8 cellular contexts compared by ENCODE assay signal in genomic region chr3:128804017-128804816, GRCh38.
DNase-seq lines count a peak whose midpoint lies in the region; ATAC-seq and TF ChIP-seq lines count a peak whose summit lies in the region.

No MANE protein-coding gene starts in this region.

- DNase-seq in AG10803 (ENCODE audit: low read depth) (peak; percentile 18), T-helper 22 cell (ENCODE audit: low read depth) (peak; percentile 23), dermis microvascular lymphatic vessel endothelial cell (ENCODE audit: low read depth in 2 of 2) (peak; percentile 61 to 82), nephron progenitor cell (no peak), OCI-M2 (lab: John Stamatoyannopoulos, UW; ENCODE audit: unreplicated experiment) (no peak), Caco-2 (no peak)

- no TSS peak for BruUV-seq in Caco-2 (replicated peaks; lab: Mats Ljungman, UMichigan)

- H3K9me3 ChIP-seq in Caco-2 = no peaks in the 10 kb centered on the region

- H3K27me3 ChIP-seq in Caco-2 (replicated peaks; ENCODE audit: control insufficient read depth, insufficient read depth, low read length) = no peaks in the 10 kb centered on the region

- CTCF ChIA-PET in Caco-2 (lab: Charles Lee) = no interaction called here

- H3K36me3 Mint-ChIP-seq in nephron progenitor cell (ENCODE audit: low read depth) (peaks cover 56% of the 10 kb centered on the region), Caco-2 (ENCODE audit: insufficient read depth, unreplicated experiment) (peaks cover 73% of the 10 kb centered on the region)

- POLR2A ChIA-PET in Caco-2 (lab: Charles Lee) = no interaction called here

- H3K4me1 Mint-ChIP-seq in nephron progenitor cell (peaks cover 34% of the 10 kb centered on the region), Caco-2 (ENCODE audit: low read depth, unreplicated experiment) (no peaks in the 10 kb centered on the region)

- H3K4me3 ChIP-seq in AG10803 (ENCODE audit: low read length) = no peak overlapping the region; the same call in 1 of the 2 replicates
- no peak overlapping the region for H3K4me3 ChIP-seq in Caco-2 (ENCODE audit: low read depth, low read length)

- H3K36me3 ChIP-seq in Caco-2 (ENCODE audit: control insufficient read depth, insufficient read depth, low read length) = peaks cover 2% of the 10 kb centered on the region; the same call in 1 of the 2 replicates

- no peaks in the 10 kb centered on the region for H3K9me3 Mint-ChIP-seq in nephron progenitor cell
- H3K9me3 Mint-ChIP-seq in Caco-2 (ENCODE audit: unreplicated experiment) = no peaks in the 10 kb centered on the region

- H3K4me1 ChIP-seq in Caco-2 = no peaks in the 10 kb centered on the region

- H3K27me3 Mint-ChIP-seq in nephron progenitor cell (ENCODE audit: low read depth, poor library complexity) (no peaks in the 10 kb centered on the region), Caco-2 (ENCODE audit: insufficient read depth, unreplicated experiment) (no peaks in the 10 kb centered on the region)

- TF ChIP-seq CTCF in AG10803 (conservative IDR thresholded peaks at IDR 0.05; ENCODE audit: low read length) = no peak
- TF ChIP-seq CTCF in nephron progenitor cell (IDR thresholded peaks at IDR 0.05) = no peak
- TF ChIP-seq CTCF in Caco-2 (IDR thresholded peaks at IDR 0.05; ENCODE audit: insufficient read depth in 1 of 2, low read depth in 1 of 2, low read length in 1 of 2, severe bottlenecking in 1 of 2, unreplicated experiment in 1 of 2) = no peak

- H3K4me3 Mint-ChIP-seq in nephron progenitor cell (peak overlapping the region; percentile 26), Caco-2 (ENCODE audit: unreplicated experiment) (no peak overlapping the region)

- ATAC-seq in GM19372 (IDR thresholded peaks at IDR 0.05; ENCODE audit: low read depth, unreplicated experiment) (peak; percentile 95), HG03432 (IDR thresholded peaks at IDR 0.05; ENCODE audit: unreplicated experiment) (peak; percentile 94)

- H3K27ac Mint-ChIP-seq in nephron progenitor cell (peak overlapping the region; percentile 66), Caco-2 (ENCODE audit: unreplicated experiment) (no peak overlapping the region)

- intact Hi-C loops in Caco-2 (cut with micrococcal nuclease; ENCODE audit: unreplicated experiment) = no loop called here

Comparison
In these comparisons a context has a peak if more than half of its experiments do, and no peak if none do; other contexts are left out.
1. DNase-seq: peak in AG10803 (single experiment), T-helper 22 cell (single experiment) and dermis microvascular lymphatic vessel endothelial cell (2 of 2); none in nephron progenitor cell (single experiment), OCI-M2 (single experiment) and Caco-2 (0 of 2).